ENCODE assay signal across 2 cellular contexts in genomic region chr5:16831326-16831725, GRCh38.
ATAC-seq and TF ChIP-seq lines count a peak whose summit lies in the region.
"Not testable (repeated sequence)": the region's sequence is repeated elsewhere in the genome, so short reads cannot be mapped to it uniquely, and the experiment has no call there.

No MANE protein-coding gene starts in this region.

- not testable (repeated sequence) for H3K4me3 ChIP-seq in HEK293 (ENCODE audit: low read depth, low read length)

- H3K36me3 ChIP-seq in HEK293 (ENCODE audit: control insufficient read depth in 2 of 2, insufficient read depth in 1 of 2, low read length in 2 of 2), result not testable (repeated sequence)

- H3K9me3 ChIP-seq in HEK293 (ENCODE audit: control insufficient read depth, insufficient read depth, low read depth, low read length), result not testable (repeated sequence)

- POLR2A ChIA-PET in HEK293 (lab: Yijun Ruan, JAX), result not testable (repeated sequence)

- H3K4me1 ChIP-seq in HEK293 (ENCODE audit: control insufficient read depth, insufficient read depth, low read length), result not testable (repeated sequence)

- not testable (repeated sequence) for ATAC-seq in SK-N-SH treated with all-trans-retinoic acid at 6 μM for 48 hours

- CTCF ChIA-PET in HEK293 (lab: Yijun Ruan, JAX), result interaction anchor here (0.6 to 1.0 kb wide), 2 partner anchors 8 to 29 kb away, joined by 4 to 5 read pairs; no protein-coding TSS in a partner anchor

- H3K27ac ChIP-seq in HEK293 (ENCODE audit: extremely low read depth, low read depth, low read length), result not testable (repeated sequence)

- TF ChIP-seq CTCF in HEK293 (tag by site-specific recombination; IDR thresholded peaks at IDR 0.05), result not testable (repeated sequence)

TF ChIP-seq in HEK293, 187 proteins besides CTCF, POLR2A, EP300 and RAD21:
- TF ChIP-seq ZNF146 (tag by site-specific recombination; IDR thresholded peaks at IDR 0.05), result peak; percentile 70
TF ChIP-seq in HEK293: peak in this region for 1; not testable (repeated sequence) for 186.

TF ChIP-seq in SK-N-SH treated with all-trans-retinoic acid at 6 μM for 48 hours, 23 proteins besides CTCF, POLR2A, EP300 and RAD21:
- TF ChIP-seq ZNF8 (CRISPR knock-in tag; IDR thresholded peaks at IDR 0.05), result peak; percentile 70
